8 cellular contexts compared by ENCODE assay signal in the genomic region with DNA sequence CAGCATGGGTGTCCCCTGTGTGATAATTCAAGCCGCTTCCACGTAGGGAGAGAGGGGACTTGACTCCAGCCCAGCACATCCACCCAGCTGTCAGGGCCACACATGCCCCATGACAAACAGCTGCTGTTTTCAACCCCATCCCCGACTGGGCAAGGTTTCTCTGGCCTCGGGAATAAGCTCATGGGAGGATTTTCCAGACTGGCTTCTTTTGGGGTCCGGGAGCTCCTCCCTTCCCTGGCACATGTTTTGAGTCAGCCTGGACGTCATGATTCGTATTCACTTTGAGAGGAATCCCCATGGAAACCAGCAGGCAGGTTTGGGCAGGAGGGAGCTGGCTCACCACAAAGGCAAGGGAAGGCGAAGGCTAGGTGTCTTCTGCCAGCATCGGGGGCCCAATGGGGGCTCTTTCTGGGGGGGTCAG.
DNase-seq lines count a peak whose midpoint lies in the region; ATAC-seq, FAIRE-seq and TF ChIP-seq lines count a peak whose summit lies in the region.

No MANE protein-coding gene starts in this region.

- no peak overlapping the region for H2BK120ac ChIP-seq in H1 (replicated peaks; ENCODE audit: low read depth, low read length)
- H2BK120ac ChIP-seq in neuronal stem cell (ENCODE audit: low read depth, low read length): no peak overlapping the region

- H3K79me1 ChIP-seq in H1 (ENCODE audit: low read depth, low read length) (peaks cover 10% of the 10 kb centered on the region; the same call in 1 of the 2 replicates), neuronal stem cell (ENCODE audit: low read depth, low read length) (peaks cover 2% of the 10 kb centered on the region)

- H3K36me3 ChIP-seq in H1 (ENCODE audit: control insufficient read depth in 2 of 4, insufficient read depth in 4 of 4, low read length in 3 of 4) (no peaks in the 10 kb centered on the region), neuronal stem cell (replicated peaks in 1 of 2; ENCODE audit: control insufficient read depth in 2 of 2, insufficient read depth in 2 of 2, low read length in 2 of 2) (no peaks in the 10 kb centered on the region)
- no peaks in the 10 kb centered on the region for H3K36me3 ChIP-seq in CD8-positive, alpha-beta T cell (ENCODE audit: insufficient read depth, low read length)

- DNase-seq in Caki2 (ENCODE audit: low read depth): peak; percentile 57
- DNase-seq in NCI-H446 (lab: John Stamatoyannopoulos, UW): peak; percentile 72 to 76
- no peak for DNase-seq in H1 (ENCODE audit: low read depth in 1 of 2, low spot score in 2 of 2)
- no peak for DNase-seq in neuronal stem cell (ENCODE audit: low spot score)
- no peak for DNase-seq in CD8-positive, alpha-beta T cell

- in situ Hi-C loops in Caki2 (cut with HindIII; ENCODE audit: low pct_unique_long_range_greater_than_20kb, low sequenced_read_pairs): no loop called here

- no peak overlapping the region for H4K91ac ChIP-seq in H1 (replicated peaks; ENCODE audit: insufficient read length, low read length)
- H4K91ac ChIP-seq in neuronal stem cell (ENCODE audit: low read depth, low read length, poor library complexity): no peak overlapping the region

- CTCF ChIA-PET in H1 (lab: Charles Lee; ENCODE audit: partially characterized antibody): interaction anchor here (0.7 to 2.0 kb wide), 5 partner anchors 22 to 129 kb away, joined by 3 to 7 read pairs (median 5); no protein-coding TSS in a partner anchor
- CTCF ChIA-PET in CD8-positive, alpha-beta T cell (lab: Charles Lee): interaction anchor here (1.0 kb wide), 1 partner anchor 198 kb away, joined by 3 read pairs; no protein-coding TSS in a partner anchor

- no peak overlapping the region for H2AFZ ChIP-seq in H1 (ENCODE audit: low read length)
- no peak overlapping the region for H2AFZ ChIP-seq in neuronal stem cell (ENCODE audit: low read length)

- H3K9ac ChIP-seq in H1 (replicated peaks in 1 of 4; ENCODE audit: extremely low read depth in 1 of 4, low read depth in 3 of 4, low read length in 3 of 4): no peak overlapping the region
- H3K9ac ChIP-seq in neuronal stem cell (ENCODE audit: low read depth, low read length, poor library complexity): no peak overlapping the region

- H2AK5ac ChIP-seq in H1 (ENCODE audit: low read depth, low read length) (no peak overlapping the region), neuronal stem cell (ENCODE audit: low read depth, low read length) (no peak overlapping the region)

- H3K4me3 Mint-ChIP-seq in CD8-positive, alpha-beta T cell: no peak overlapping the region

- H3K18ac ChIP-seq in H1 (ENCODE audit: extremely low read depth, low read length) (peak overlapping the region; percentile 20; the same call in 1 of the 2 replicates), neuronal stem cell (ENCODE audit: low read length) (peak overlapping the region; percentile 46)

- H3K9me3 ChIP-seq in H1 (ENCODE audit: insufficient read depth in 2 of 2, low read depth in 1 of 2, low read length in 1 of 2): no peaks in the 10 kb centered on the region
- no peaks in the 10 kb centered on the region for H3K9me3 ChIP-seq in neuronal stem cell (replicated peaks in 1 of 2; ENCODE audit: control insufficient read depth in 2 of 2, insufficient read depth in 1 of 2, low read depth in 1 of 2, low read length in 2 of 2)
- H3K9me3 ChIP-seq in CD8-positive, alpha-beta T cell (ENCODE audit: low read length): no peaks in the 10 kb centered on the region

- ATAC-seq in GM19324 (IDR thresholded peaks at IDR 0.05; ENCODE audit: low FRiP score, unreplicated experiment) (no peak), GM18858 (IDR thresholded peaks at IDR 0.05; ENCODE audit: unreplicated experiment) (no peak), HG03521 (IDR thresholded peaks at IDR 0.05; ENCODE audit: unreplicated experiment) (no peak)
- ATAC-seq in CD8-positive, alpha-beta T cell: no peak

- no peak for TF ChIP-seq EP300 in H1 (IDR thresholded peaks at IDR 0.05; ENCODE audit: borderline replicate concordance in 1 of 2, low read depth in 2 of 2, low read length in 2 of 2)

- H3K23ac ChIP-seq in H1 (ENCODE audit: insufficient read length): no peak overlapping the region
- H3K23ac ChIP-seq in neuronal stem cell (ENCODE audit: low read depth, low read length, poor library complexity): no peak overlapping the region

- no peak overlapping the region for H3K27ac ChIP-seq in H1 (ENCODE audit: low read depth, low read length)
- no peak overlapping the region for H3K27ac ChIP-seq in neuronal stem cell (replicated peaks; ENCODE audit: low read length)
- no peak overlapping the region for H3K27ac ChIP-seq in CD8-positive, alpha-beta T cell (ENCODE audit: low read depth, low read length)

- TF ChIP-seq CTCF in H1 (IDR thresholded peaks at IDR 0.05; ENCODE audit: control extremely low read depth in 1 of 3, insufficient read depth in 1 of 3, low read depth in 1 of 3, low read length in 3 of 3): no peak
- no peak for TF ChIP-seq CTCF in CD8-positive, alpha-beta T cell (IDR thresholded peaks at IDR 0.05)

- H3K56ac ChIP-seq in H1 (replicated peaks; ENCODE audit: insufficient read length, low read depth, low read length): no peak overlapping the region

- H2BK5ac ChIP-seq in H1 (ENCODE audit: low read depth, low read length): no peak overlapping the region
- H2BK5ac ChIP-seq in neuronal stem cell (ENCODE audit: low read length): no peak overlapping the region

- H3K14ac ChIP-seq in H1 (ENCODE audit: insufficient read length) (no peak overlapping the region), neuronal stem cell (ENCODE audit: low read length) (peak overlapping the region; percentile 59)

- no peak overlapping the region for H3K4ac ChIP-seq in H1 (replicated peaks; ENCODE audit: insufficient read length, low read depth, low read length)
- H3K4ac ChIP-seq in neuronal stem cell (ENCODE audit: low read length): no peak overlapping the region

- WGBS in H1 (ENCODE audit: extremely low coverage in 1 of 2, insufficient coverage in 1 of 2, insufficient read length in 1 of 2, insufficient replicate concordance in 2 of 2, low coverage in 1 of 2, low lambda C conversion rate in 2 of 2, missing lambda C conversion rate in 1 of 2), 2 experiments: 85% methylated on average over 9 of the region's 9 CpGs; no CpG with 5 or more reads in 1 of the 2 experiments
- no CpG with 5 or more reads among the region's 9 CpGs for WGBS in neuronal stem cell (ENCODE audit: extremely low coverage in 2 of 2, insufficient read length in 2 of 2, insufficient replicate concordance in 1 of 2), 2 donors

- H3K4me1 ChIP-seq in H1 (replicated peaks in 1 of 4; ENCODE audit: control insufficient read depth in 3 of 4, insufficient read depth in 4 of 4, low read length in 3 of 4): peaks cover 0 to 5% (median 4%) of the 10 kb centered on the region in 4 experiments; a peak in 3 of 7 replicates
- peaks cover 11 to 12% of the 10 kb centered on the region in 2 donors for H3K4me1 ChIP-seq in neuronal stem cell (ENCODE audit: control insufficient read depth in 2 of 2, insufficient read depth in 1 of 2, low read depth in 1 of 2, low read length in 2 of 2)
- H3K4me1 ChIP-seq in CD8-positive, alpha-beta T cell (ENCODE audit: insufficient read depth, low read length): no peaks in the 10 kb centered on the region

- H3K27me3 ChIP-seq in H1 (replicated peaks in 1 of 4; ENCODE audit: control insufficient read depth in 3 of 4, extremely low read depth in 1 of 4, insufficient read depth in 3 of 4, low read length in 3 of 4) (no peaks in the 10 kb centered on the region), neuronal stem cell (ENCODE audit: control insufficient read depth in 3 of 3, insufficient read depth in 3 of 3, low read depth in 1 of 3, low read length in 3 of 3) (no peaks in the 10 kb centered on the region)
- no peaks in the 10 kb centered on the region for H3K27me3 ChIP-seq in CD8-positive, alpha-beta T cell (ENCODE audit: insufficient read depth, low read length)

- H3K9me3 Mint-ChIP-seq in CD8-positive, alpha-beta T cell: no peaks in the 10 kb centered on the region

- H2BK20ac ChIP-seq in H1 (ENCODE audit: low read length): no peak overlapping the region

- no peak for FAIRE-seq in H1 (lab: Jason Lieb, UNC)

- no peak overlapping the region for H3K27ac Mint-ChIP-seq in CD8-positive, alpha-beta T cell

- H3K4me3 ChIP-seq in H1 (ENCODE audit: extremely low read depth in 1 of 4, insufficient read depth in 2 of 4, low read depth in 3 of 4, low read length in 4 of 4) (no peak overlapping the region), neuronal stem cell (ENCODE audit: low read length in 2 of 2) (no peak overlapping the region)
- H3K4me3 ChIP-seq in CD8-positive, alpha-beta T cell (ENCODE audit: low read depth, low read length): no peak overlapping the region

- no peaks in the 10 kb centered on the region for H3K36me3 Mint-ChIP-seq in CD8-positive, alpha-beta T cell

- H3K4me1 Mint-ChIP-seq in CD8-positive, alpha-beta T cell (ENCODE audit: low read depth): peaks cover 11% of the 10 kb centered on the region

- TF ChIP-seq POLR2A in H1 (IDR thresholded peaks at IDR 0.05; ENCODE audit: control extremely low read depth in 1 of 2, low read depth in 2 of 2, low read length in 2 of 2): no peak

- H3K4me2 ChIP-seq in H1 (ENCODE audit: insufficient read depth in 1 of 2, low read depth in 2 of 2, low read length in 2 of 2): no peak overlapping the region
- no peak overlapping the region for H3K4me2 ChIP-seq in neuronal stem cell (ENCODE audit: insufficient read depth, low read length, poor library complexity, severe bottlenecking)

- H3K23me2 ChIP-seq in H1 (ENCODE audit: low read depth, low read length): no peaks in the 10 kb centered on the region

- intact Hi-C loops in CD8-positive, alpha-beta T cell (cut with DNase I, micrococcal nuclease): no loop called here

- TF ChIP-seq RAD21 in H1 (IDR thresholded peaks at IDR 0.05 in 1 of 2, conservative IDR thresholded peaks at IDR 0.05 in 1 of 2; ENCODE audit: low read depth in 2 of 2, low read length in 2 of 2): no peak

- no peak overlapping the region for H4K5ac ChIP-seq in H1 (ENCODE audit: insufficient read length, low read depth, low read length)

- H3K27me3 Mint-ChIP-seq in CD8-positive, alpha-beta T cell (ENCODE audit: low read depth): no peaks in the 10 kb centered on the region

- H4K8ac ChIP-seq in H1 (ENCODE audit: extremely low read depth, insufficient read depth, low read length): no peak overlapping the region
- H4K8ac ChIP-seq in neuronal stem cell (ENCODE audit: low read depth, low read length): no peak overlapping the region

- peaks cover 10 to 24% of the 10 kb centered on the region in 2 experiments for H4K20me1 ChIP-seq in H1 (replicated peaks in 1 of 2; ENCODE audit: control insufficient read depth in 1 of 2, insufficient read depth in 2 of 2, low read length in 2 of 2)

- POLR2A ChIA-PET in H1 (lab: Charles Lee; ENCODE audit: partially characterized antibody): no interaction called here
- POLR2A ChIA-PET in CD8-positive, alpha-beta T cell (lab: Charles Lee): no interaction called here

- H2BK12ac ChIP-seq in H1 (ENCODE audit: low read depth, low read length): peak overlapping the region; percentile 19; the same call in 1 of the 2 replicates
- no peak overlapping the region for H2BK12ac ChIP-seq in neuronal stem cell (ENCODE audit: low read length)

- H2BK15ac ChIP-seq in H1 (ENCODE audit: low read length) (no peak overlapping the region), neuronal stem cell (ENCODE audit: low read length) (no peak overlapping the region)

- H3K79me2 ChIP-seq in H1 (ENCODE audit: control insufficient read depth in 1 of 2, insufficient read depth in 2 of 2, low read length in 2 of 2): peaks cover 0 to 50% of the 10 kb centered on the region in 2 experiments; a peak in 3 of 4 replicates

Comparison
In these comparisons a context has a peak if more than half of its experiments do, and no peak if none do; other contexts are left out.
1. DNase-seq: peak in Caki2 (single experiment) and NCI-H446 (2 of 2); none in H1 (0 of 2), neuronal stem cell (single experiment) and CD8-positive, alpha-beta T cell (0 of 7).